1 cellular context compared by ENCODE assay signal in the genomic region with DNA sequence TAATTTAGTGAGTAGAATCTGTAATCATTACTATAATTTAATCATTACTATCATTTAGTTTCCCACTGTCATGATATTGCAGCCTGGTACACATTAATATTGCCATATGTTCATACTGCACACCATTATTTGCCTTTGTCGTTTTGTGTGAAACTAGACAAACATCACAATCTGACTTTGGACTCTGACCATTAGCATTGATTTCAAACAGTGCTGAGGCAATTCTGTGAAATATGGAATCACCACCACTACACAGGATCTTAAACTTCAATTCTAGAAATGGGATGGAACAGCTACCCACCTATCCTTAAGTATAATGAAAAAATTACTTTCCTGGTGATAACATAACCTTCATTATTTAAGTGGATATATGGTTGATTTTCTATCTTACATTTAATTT.
A peak's percentile ranks its signal among the peaks of the same experiment; 100 is the strongest.
TF ChIP-seq lines count a peak whose summit lies in the region.

No MANE protein-coding gene starts in this region.

TF ChIP-seq in HepG2, 621 proteins besides CTCF, POLR2A, EP300 and RAD21 (continued from another document and continues in another):
- TF ChIP-seq ZNF709 (CRISPR knock-in tag; IDR thresholded peaks at IDR 0.05) = no peak
- no peak for TF ChIP-seq ZNF30 (CRISPR knock-in tag; IDR thresholded peaks at IDR 0.05)
- TF ChIP-seq, protein P1, sequence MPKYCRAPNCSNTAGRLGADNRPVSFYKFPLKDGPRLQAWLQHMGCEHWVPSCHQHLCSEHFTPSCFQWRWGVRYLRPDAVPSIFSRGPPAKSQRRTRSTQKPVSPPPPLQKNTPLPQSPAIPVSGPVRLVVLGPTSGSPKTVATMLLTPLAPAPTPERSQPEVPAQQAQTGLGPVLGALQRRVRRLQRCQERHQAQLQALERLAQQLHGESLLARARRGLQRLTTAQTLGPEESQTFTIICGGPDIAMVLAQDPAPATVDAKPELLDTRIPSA (CRISPR knock-in tag; IDR thresholded peaks at IDR 0.05; ENCODE audit: borderline replicate concordance) = no peak
- TF ChIP-seq TBX3 (IDR thresholded peaks at IDR 0.05; ENCODE audit: borderline replicate concordance) = peak; percentile 65; the same call in 1 of the 2 replicates
- TF ChIP-seq, protein P2, sequence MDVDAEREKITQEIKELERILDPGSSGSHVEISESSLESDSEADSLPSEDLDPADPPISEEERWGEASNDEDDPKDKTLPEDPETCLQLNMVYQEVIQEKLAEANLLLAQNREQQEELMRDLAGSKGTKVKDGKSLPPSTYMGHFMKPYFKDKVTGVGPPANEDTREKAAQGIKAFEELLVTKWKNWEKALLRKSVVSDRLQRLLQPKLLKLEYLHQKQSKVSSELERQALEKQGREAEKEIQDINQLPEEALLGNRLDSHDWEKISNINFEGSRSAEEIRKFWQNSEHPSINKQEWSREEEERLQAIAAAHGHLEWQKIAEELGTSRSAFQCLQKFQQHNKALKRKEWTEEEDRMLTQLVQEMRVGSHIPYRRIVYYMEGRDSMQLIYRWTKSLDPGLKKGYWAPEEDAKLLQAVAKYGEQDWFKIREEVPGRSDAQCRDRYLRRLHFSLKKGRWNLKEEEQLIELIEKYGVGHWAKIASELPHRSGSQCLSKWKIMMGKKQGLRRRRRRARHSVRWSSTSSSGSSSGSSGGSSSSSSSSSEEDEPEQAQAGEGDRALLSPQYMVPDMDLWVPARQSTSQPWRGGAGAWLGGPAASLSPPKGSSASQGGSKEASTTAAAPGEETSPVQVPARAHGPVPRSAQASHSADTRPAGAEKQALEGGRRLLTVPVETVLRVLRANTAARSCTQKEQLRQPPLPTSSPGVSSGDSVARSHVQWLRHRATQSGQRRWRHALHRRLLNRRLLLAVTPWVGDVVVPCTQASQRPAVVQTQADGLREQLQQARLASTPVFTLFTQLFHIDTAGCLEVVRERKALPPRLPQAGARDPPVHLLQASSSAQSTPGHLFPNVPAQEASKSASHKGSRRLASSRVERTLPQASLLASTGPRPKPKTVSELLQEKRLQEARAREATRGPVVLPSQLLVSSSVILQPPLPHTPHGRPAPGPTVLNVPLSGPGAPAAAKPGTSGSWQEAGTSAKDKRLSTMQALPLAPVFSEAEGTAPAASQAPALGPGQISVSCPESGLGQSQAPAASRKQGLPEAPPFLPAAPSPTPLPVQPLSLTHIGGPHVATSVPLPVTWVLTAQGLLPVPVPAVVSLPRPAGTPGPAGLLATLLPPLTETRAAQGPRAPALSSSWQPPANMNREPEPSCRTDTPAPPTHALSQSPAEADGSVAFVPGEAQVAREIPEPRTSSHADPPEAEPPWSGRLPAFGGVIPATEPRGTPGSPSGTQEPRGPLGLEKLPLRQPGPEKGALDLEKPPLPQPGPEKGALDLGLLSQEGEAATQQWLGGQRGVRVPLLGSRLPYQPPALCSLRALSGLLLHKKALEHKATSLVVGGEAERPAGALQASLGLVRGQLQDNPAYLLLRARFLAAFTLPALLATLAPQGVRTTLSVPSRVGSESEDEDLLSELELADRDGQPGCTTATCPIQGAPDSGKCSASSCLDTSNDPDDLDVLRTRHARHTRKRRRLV (CRISPR knock-in tag; IDR thresholded peaks at IDR 0.05) = no peak
- TF ChIP-seq JUND (CRISPR knock-in tag; IDR thresholded peaks at IDR 0.05) = no peak
- TF ChIP-seq ZNF124 (CRISPR knock-in tag; IDR thresholded peaks at IDR 0.05) = no peak
- TF ChIP-seq, protein P3, sequence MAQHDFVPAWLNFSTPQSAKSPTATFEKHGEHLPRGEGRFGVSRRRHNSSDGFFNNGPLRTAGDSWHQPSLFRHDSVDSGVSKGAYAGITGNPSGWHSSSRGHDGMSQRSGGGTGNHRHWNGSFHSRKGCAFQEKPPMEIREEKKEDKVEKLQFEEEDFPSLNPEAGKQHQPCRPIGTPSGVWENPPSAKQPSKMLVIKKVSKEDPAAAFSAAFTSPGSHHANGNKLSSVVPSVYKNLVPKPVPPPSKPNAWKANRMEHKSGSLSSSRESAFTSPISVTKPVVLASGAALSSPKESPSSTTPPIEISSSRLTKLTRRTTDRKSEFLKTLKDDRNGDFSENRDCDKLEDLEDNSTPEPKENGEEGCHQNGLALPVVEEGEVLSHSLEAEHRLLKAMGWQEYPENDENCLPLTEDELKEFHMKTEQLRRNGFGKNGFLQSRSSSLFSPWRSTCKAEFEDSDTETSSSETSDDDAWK (CRISPR knock-in tag; IDR thresholded peaks at IDR 0.05) = no peak
- TF ChIP-seq, protein P4, sequence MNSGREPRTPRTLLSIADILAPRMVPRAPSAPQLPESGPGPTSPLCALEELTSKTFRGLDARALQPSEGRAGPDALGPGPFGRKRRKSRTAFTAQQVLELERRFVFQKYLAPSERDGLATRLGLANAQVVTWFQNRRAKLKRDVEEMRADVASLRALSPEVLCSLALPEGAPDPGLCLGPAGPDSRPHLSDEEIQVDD (CRISPR knock-in tag; IDR thresholded peaks at IDR 0.05; ENCODE audit: borderline replicate concordance) = no peak
- TF ChIP-seq TCF7L2 (IDR thresholded peaks at IDR 0.05; ENCODE audit: low read depth, low read length) = no peak
- no peak for TF ChIP-seq NAIF1 (CRISPR knock-in tag; IDR thresholded peaks at IDR 0.05; ENCODE audit: borderline replicate concordance)
- peak; percentile 83 for TF ChIP-seq BCL6 (CRISPR knock-in tag; IDR thresholded peaks at IDR 0.05)
- TF ChIP-seq ZFX (CRISPR knock-in tag; IDR thresholded peaks at IDR 0.05; ENCODE audit: low read depth) = no peak
- no peak for TF ChIP-seq ZNF432 (CRISPR knock-in tag; IDR thresholded peaks at IDR 0.05; ENCODE audit: borderline replicate concordance)
- TF ChIP-seq ZNF225 (CRISPR knock-in tag; IDR thresholded peaks at IDR 0.05) = no peak
- TF ChIP-seq, protein P5, sequence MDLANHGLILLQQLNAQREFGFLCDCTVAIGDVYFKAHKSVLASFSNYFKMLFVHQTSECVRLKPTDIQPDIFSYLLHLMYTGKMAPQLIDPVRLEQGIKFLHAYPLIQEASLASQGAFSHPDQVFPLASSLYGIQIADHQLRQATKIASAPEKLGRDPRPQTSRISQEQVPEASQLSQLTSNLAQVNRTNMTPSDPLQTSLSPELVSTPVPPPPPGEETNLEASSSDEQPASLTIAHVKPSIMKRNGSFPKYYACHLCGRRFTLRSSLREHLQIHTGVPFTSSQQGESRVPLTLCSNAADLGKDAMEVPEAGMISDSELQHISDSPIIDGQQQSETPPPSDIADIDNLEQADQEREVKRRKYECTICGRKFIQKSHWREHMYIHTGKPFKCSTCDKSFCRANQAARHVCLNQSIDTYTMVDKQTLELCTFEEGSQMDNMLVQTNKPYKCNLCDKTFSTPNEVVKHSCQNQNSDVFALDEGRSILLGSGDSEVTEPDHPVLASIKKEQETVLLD (CRISPR knock-in tag; IDR thresholded peaks at IDR 0.05; ENCODE audit: low read depth) = no peak
- TF ChIP-seq, protein P6, sequence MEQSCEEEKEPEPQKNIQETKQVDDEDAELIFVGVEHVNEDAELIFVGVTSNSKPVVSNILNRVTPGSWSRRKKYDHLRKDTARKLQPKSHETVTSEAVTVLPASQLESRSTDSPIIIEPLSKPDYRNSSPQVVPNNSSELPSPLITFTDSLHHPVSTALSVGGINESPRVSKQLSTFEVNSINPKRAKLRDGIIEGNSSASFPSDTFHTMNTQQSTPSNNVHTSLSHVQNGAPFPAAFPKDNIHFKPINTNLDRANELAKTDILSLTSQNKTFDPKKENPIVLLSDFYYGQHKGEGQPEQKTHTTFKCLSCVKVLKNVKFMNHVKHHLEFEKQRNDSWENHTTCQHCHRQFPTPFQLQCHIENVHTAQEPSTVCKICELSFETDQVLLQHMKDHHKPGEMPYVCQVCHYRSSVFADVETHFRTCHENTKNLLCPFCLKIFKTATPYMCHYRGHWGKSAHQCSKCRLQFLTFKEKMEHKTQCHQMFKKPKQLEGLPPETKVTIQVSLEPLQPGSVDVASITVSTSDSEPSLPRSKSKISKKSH (CRISPR knock-in tag; IDR thresholded peaks at IDR 0.05; ENCODE audit: borderline replicate concordance) = no peak
- no peak for TF ChIP-seq GLI4 (CRISPR knock-in tag; IDR thresholded peaks at IDR 0.05; ENCODE audit: borderline replicate concordance)
- TF ChIP-seq ZNF747 (CRISPR knock-in tag; IDR thresholded peaks at IDR 0.05; ENCODE audit: borderline replicate concordance) = no peak
- TF ChIP-seq FOXK2 (IDR thresholded peaks at IDR 0.05) = no peak
- no peak for TF ChIP-seq SALL2 (CRISPR knock-in tag; IDR thresholded peaks at IDR 0.05)
- TF ChIP-seq ZNF567 (CRISPR knock-in tag; IDR thresholded peaks at IDR 0.05; ENCODE audit: borderline replicate concordance) = no peak
- TF ChIP-seq NKX3-1 (CRISPR knock-in tag; IDR thresholded peaks at IDR 0.05) = no peak
- no peak for TF ChIP-seq ZC3H13 (CRISPR knock-in tag; IDR thresholded peaks at IDR 0.05)
- TF ChIP-seq SKI (IDR thresholded peaks at IDR 0.05; ENCODE audit: partially characterized antibody) = peak; percentile 39
- TF ChIP-seq, protein P7, sequence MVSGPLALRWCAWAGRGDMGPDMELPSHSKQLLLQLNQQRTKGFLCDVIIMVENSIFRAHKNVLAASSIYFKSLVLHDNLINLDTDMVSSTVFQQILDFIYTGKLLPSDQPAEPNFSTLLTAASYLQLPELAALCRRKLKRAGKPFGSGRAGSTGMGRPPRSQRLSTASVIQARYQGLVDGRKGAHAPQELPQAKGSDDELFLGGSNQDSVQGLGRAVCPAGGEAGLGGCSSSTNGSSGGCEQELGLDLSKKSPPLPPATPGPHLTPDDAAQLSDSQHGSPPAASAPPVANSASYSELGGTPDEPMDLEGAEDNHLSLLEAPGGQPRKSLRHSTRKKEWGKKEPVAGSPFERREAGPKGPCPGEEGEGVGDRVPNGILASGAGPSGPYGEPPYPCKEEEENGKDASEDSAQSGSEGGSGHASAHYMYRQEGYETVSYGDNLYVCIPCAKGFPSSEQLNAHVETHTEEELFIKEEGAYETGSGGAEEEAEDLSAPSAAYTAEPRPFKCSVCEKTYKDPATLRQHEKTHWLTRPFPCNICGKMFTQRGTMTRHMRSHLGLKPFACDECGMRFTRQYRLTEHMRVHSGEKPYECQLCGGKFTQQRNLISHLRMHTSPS (CRISPR knock-in tag; IDR thresholded peaks at IDR 0.05; ENCODE audit: low read depth) = no peak
- TF ChIP-seq PPARG (CRISPR knock-in tag; conservative IDR thresholded peaks at IDR 0.05) = peak; percentile 78
- TF ChIP-seq ZNF556 (CRISPR knock-in tag; IDR thresholded peaks at IDR 0.05; ENCODE audit: borderline replicate concordance) = no peak
- TF ChIP-seq HNRNPUL1 (IDR thresholded peaks at IDR 0.05; ENCODE audit: low read depth, low read length) = no peak
- TF ChIP-seq POGZ (CRISPR knock-in tag; IDR thresholded peaks at IDR 0.05) = peak; percentile 58; the same call in 1 of the 2 replicates
- TF ChIP-seq, protein P8, sequence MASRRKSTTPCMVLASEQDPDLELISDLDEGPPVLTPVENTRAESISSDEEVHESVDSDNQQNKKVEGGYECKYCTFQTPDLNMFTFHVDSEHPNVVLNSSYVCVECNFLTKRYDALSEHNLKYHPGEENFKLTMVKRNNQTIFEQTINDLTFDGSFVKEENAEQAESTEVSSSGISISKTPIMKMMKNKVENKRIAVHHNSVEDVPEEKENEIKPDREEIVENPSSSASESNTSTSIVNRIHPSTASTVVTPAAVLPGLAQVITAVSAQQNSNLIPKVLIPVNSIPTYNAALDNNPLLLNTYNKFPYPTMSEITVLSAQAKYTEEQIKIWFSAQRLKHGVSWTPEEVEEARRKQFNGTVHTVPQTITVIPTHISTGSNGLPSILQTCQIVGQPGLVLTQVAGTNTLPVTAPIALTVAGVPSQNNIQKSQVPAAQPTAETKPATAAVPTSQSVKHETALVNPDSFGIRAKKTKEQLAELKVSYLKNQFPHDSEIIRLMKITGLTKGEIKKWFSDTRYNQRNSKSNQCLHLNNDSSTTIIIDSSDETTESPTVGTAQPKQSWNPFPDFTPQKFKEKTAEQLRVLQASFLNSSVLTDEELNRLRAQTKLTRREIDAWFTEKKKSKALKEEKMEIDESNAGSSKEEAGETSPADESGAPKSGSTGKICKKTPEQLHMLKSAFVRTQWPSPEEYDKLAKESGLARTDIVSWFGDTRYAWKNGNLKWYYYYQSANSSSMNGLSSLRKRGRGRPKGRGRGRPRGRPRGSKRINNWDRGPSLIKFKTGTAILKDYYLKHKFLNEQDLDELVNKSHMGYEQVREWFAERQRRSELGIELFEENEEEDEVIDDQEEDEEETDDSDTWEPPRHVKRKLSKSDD (CRISPR knock-in tag; IDR thresholded peaks at IDR 0.05; ENCODE audit: low read depth) = no peak
- TF ChIP-seq CBX1 (IDR thresholded peaks at IDR 0.05; ENCODE audit: low read depth) = no peak
- TF ChIP-seq AGO2 (optimal IDR thresholded peaks at IDR 0.05; ENCODE audit: low read depth, low read length) = no peak
- TF ChIP-seq ZNF878 (CRISPR knock-in tag; IDR thresholded peaks at IDR 0.05) = no peak
- no peak for TF ChIP-seq ZBTB21 (CRISPR knock-in tag; IDR thresholded peaks at IDR 0.05)
- TF ChIP-seq, protein P9, sequence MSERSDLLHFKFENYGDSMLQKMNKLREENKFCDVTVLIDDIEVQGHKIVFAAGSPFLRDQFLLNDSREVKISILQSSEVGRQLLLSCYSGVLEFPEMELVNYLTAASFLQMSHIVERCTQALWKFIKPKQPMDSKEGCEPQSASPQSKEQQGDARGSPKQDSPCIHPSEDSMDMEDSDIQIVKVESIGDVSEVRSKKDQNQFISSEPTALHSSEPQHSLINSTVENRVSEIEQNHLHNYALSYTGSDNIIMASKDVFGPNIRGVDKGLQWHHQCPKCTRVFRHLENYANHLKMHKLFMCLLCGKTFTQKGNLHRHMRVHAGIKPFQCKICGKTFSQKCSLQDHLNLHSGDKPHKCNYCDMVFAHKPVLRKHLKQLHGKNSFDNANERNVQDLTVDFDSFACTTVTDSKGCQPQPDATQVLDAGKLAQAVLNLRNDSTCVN (CRISPR knock-in tag; IDR thresholded peaks at IDR 0.05; ENCODE audit: borderline replicate concordance) = no peak
- TF ChIP-seq GTF3A (CRISPR knock-in tag; conservative IDR thresholded peaks at IDR 0.05) = no peak
- TF ChIP-seq SRF (IDR thresholded peaks at IDR 0.05; ENCODE audit: low read depth, low read length) = no peak
- TF ChIP-seq ZNF333 (CRISPR knock-in tag; IDR thresholded peaks at IDR 0.05; ENCODE audit: borderline replicate concordance) = no peak
- TF ChIP-seq NFYC (CRISPR knock-in tag; IDR thresholded peaks at IDR 0.05) = no peak
- TF ChIP-seq HOXA7 (CRISPR knock-in tag; IDR thresholded peaks at IDR 0.05) = no peak
- no peak for TF ChIP-seq FLYWCH1 (CRISPR knock-in tag; IDR thresholded peaks at IDR 0.05)
- no peak for TF ChIP-seq ZNF773 (CRISPR knock-in tag; IDR thresholded peaks at IDR 0.05; ENCODE audit: borderline replicate concordance)
